In genomic region chr11:100686476-100686875, GRCh38 we compare ENCODE assay signal across 8 cellular contexts. TPM values are rescaled to one million over a fixed set of nuclear protein-coding genes. Genes with fewer than 3 reads are reported as not detected.
A peak's percentile ranks its signal among the peaks of the same experiment; 100 is the strongest.
DNase-seq lines count a peak whose midpoint lies in the region; ATAC-seq and TF ChIP-seq lines count a peak whose summit lies in the region.

No MANE protein-coding gene starts in this region.

- H3F3A ChIP-seq in DOHH2 (ENCODE audit: control insufficient read depth, insufficient read depth): peaks cover 8% of the 10 kb centered on the region

- peak overlapping the region; percentile 83 for H3K4me2 ChIP-seq in DOHH2 (ENCODE audit: low read length)

- H3K4me3 Mint-ChIP-seq in T-helper 17 cell: peak overlapping the region; percentile 31

- TF ChIP-seq POLR2A in gastroesophageal sphincter (IDR thresholded peaks at IDR 0.05): no peak

- 54 to 64% methylated on average over 9 to 10 of the region's 10 CpGs for WGBS in gastroesophageal sphincter (ENCODE audit: low coverage in 1 of 2), 2 donors

- H3K27me3 Mint-ChIP-seq in T-helper 17 cell: peaks cover 14% of the 10 kb centered on the region

- peaks cover 5% of the 10 kb centered on the region for H3K4me1 Mint-ChIP-seq in T-helper 17 cell

- no peaks in the 10 kb centered on the region for H3K27me3 ChIP-seq in DOHH2 (ENCODE audit: control insufficient read depth, low read length)
- H3K27me3 ChIP-seq in gastroesophageal sphincter: no peaks in the 10 kb centered on the region
- H3K27me3 ChIP-seq in rectal smooth muscle tissue (ENCODE audit: control insufficient read depth, insufficient read depth, low read length): no peaks in the 10 kb centered on the region

- ATAC-seq in T-helper 17 cell: no peak
- ATAC-seq in gastroesophageal sphincter: no peak
- ATAC-seq in GM19455 (IDR thresholded peaks at IDR 0.05; ENCODE audit: unreplicated experiment): no peak
- no peak for ATAC-seq in left colon

- no peaks in the 10 kb centered on the region for H3K36me3 Mint-ChIP-seq in T-helper 17 cell (ENCODE audit: low read depth)

- H3K9ac ChIP-seq in rectal smooth muscle tissue (ENCODE audit: low read length): no peak overlapping the region

- H3K4me1 ChIP-seq in DOHH2 (ENCODE audit: control insufficient read depth, low read length): peaks cover 58% of the 10 kb centered on the region
- peaks cover 0 to 50% (median 3%) of the 10 kb centered on the region in 3 donors for H3K4me1 ChIP-seq in gastroesophageal sphincter
- peaks cover 10% of the 10 kb centered on the region for H3K4me1 ChIP-seq in rectal smooth muscle tissue (ENCODE audit: control insufficient read depth, insufficient read depth, low read length)

- no peak for TF ChIP-seq EP300 in gastroesophageal sphincter (IDR thresholded peaks at IDR 0.05)

- H4K20me1 ChIP-seq in DOHH2 (ENCODE audit: control insufficient read depth, insufficient read depth, low read depth, low read length): no peaks in the 10 kb centered on the region

- peaks cover 12% of the 10 kb centered on the region; the same call in 1 of the 2 replicates for H3K79me2 ChIP-seq in DOHH2 (ENCODE audit: control insufficient read depth, low read length)

- intact Hi-C loops in left colon (cut with DNase I, micrococcal nuclease): loop anchor here in 1 of 2 donors (10.0 kb wide), 1 partner anchor 168 kb away; no protein-coding TSS in a partner anchor

- H3K9me3 ChIP-seq in DOHH2 (ENCODE audit: control insufficient read depth, insufficient read depth, low read length) (no peaks in the 10 kb centered on the region), T-helper 17 cell (ENCODE audit: control insufficient read depth, low read length, poor library complexity, severe bottlenecking) (no peaks in the 10 kb centered on the region), gastroesophageal sphincter (no peaks in the 10 kb centered on the region)

- H3K27ac ChIP-seq in DOHH2 (ENCODE audit: low read depth, low read length) (peak overlapping the region; percentile 69; the same call in 1 of the 2 replicates), gastroesophageal sphincter (peak overlapping the region in 3 of 4 donors; percentile 75 to 90 (median 84)), rectal smooth muscle tissue (ENCODE audit: low read depth, low read length) (no peak overlapping the region)

- H3K36me3 ChIP-seq in DOHH2 (ENCODE audit: control insufficient read depth, low read length) (no peaks in the 10 kb centered on the region), gastroesophageal sphincter (no peaks in the 10 kb centered on the region), rectal smooth muscle tissue (ENCODE audit: control insufficient read depth, insufficient read depth, low read length) (no peaks in the 10 kb centered on the region)

- DNase-seq in T-helper 17 cell (no peak), EL (no peak), left colon (no peak), NCI-H2196 treated with DMSO at 0.1 percent for 48 hours (lab: John Stamatoyannopoulos, UW; ENCODE audit: unreplicated experiment) (no peak)

- peak overlapping the region; percentile 96 for H3K4me3 ChIP-seq in DOHH2 (ENCODE audit: low read length)
- peak overlapping the region; percentile 55 to 80 for H3K4me3 ChIP-seq in gastroesophageal sphincter
- H3K4me3 ChIP-seq in rectal smooth muscle tissue (ENCODE audit: low read length): peak overlapping the region; percentile 63

- H3K27ac Mint-ChIP-seq in T-helper 17 cell: no peak overlapping the region

- H3K9me2 ChIP-seq in DOHH2 (replicated peaks; ENCODE audit: control insufficient read depth, low read length): no peaks in the 10 kb centered on the region

- TF ChIP-seq CTCF in DOHH2 (IDR thresholded peaks at IDR 0.05; ENCODE audit: low read depth, low read length, poor library complexity, severe bottlenecking) (no peak), gastroesophageal sphincter (IDR thresholded peaks at IDR 0.05) (no peak)

RNA-seq across cellular contexts. Expression of gene ARHGAP42, which starts 0.6 kb away (rescaled TPM):
- total RNA-seq in T-helper 17 cell (under 1 TPM; 0.12 to 0.31 TPM), gastroesophageal sphincter (10 to 100 TPM in 2 of 4 donors, 1 to 10 TPM in 2; 6.3 to 29.1 (median 9.9) TPM), left colon (10 to 100 TPM; 29.0 to 44.8 TPM)

Comparison
In these comparisons a context has a peak if more than half of its experiments do, and no peak if none do; other contexts are left out.
1. RNA of gene ARHGAP42, which starts 0.6 kb away (total RNA-seq): 29.0 to 44.8 TPM in left colon and 6.3 to 29.1 TPM in gastroesophageal sphincter; 0.12 to 0.31 TPM in T-helper 17 cell; every median in the first group is over 4 times any median in the second.
2. Peak in every context shown above with its lines, with median percentiles within 50 percentile points of each other: H3K4me3 ChIP-seq.